Comparison of ENCODE assay signal across 9 cellular contexts in genomic region chr5:172420215-172420934, GRCh38. TPM values are rescaled to one million over a fixed set of nuclear protein-coding genes. Genes with fewer than 3 reads are reported as not detected.
DNase-seq lines count a peak whose midpoint lies in the region; ATAC-seq and TF ChIP-seq lines count a peak whose summit lies in the region.
"Had no signal": no experiment of that assay in that cellular context is flagged by ENCODE, and none has a peak within 500 bp of the region (broad histone marks: within the 10 kb centered on the region; RNA-seq: fewer than 3 reads in every experiment).

No MANE protein-coding gene starts in this region.

- no peak overlapping the region for H3K4me3 ChIP-seq in AG04450 (ENCODE audit: low read depth, low read length)

- no peaks in the 10 kb centered on the region for H3K36me3 Mint-ChIP-seq in activated CD8-positive, alpha-beta T cell treated with anti-CD3 and anti-CD28 coated beads, Interleukin-2, amount 10 ng/mL, durations not matched to agents 7 days and 5 days (ENCODE audit: low read depth)
- H3K36me3 Mint-ChIP-seq: activated naive CD4-positive, alpha-beta T cell treated with anti-CD3 and anti-CD28 coated beads, Interleukin-2, amount 50 U/mL, for 24 hours had no signal

- H3K4me1 Mint-ChIP-seq in activated CD8-positive, alpha-beta T cell treated with anti-CD3 and anti-CD28 coated beads, Interleukin-2, amount 10 ng/mL, durations not matched to agents 7 days and 5 days (ENCODE audit: low read depth): peaks cover 4% of the 10 kb centered on the region
- H3K4me1 Mint-ChIP-seq: activated naive CD4-positive, alpha-beta T cell treated with anti-CD3 and anti-CD28 coated beads, Interleukin-2, amount 50 U/mL, for 24 hours had no signal

- no peak overlapping the region for H3K27ac Mint-ChIP-seq in activated CD8-positive, alpha-beta T cell treated with anti-CD3 and anti-CD28 coated beads, Interleukin-2, amount 10 ng/mL, durations not matched to agents 7 days and 5 days
- H3K27ac Mint-ChIP-seq: activated naive CD4-positive, alpha-beta T cell treated with anti-CD3 and anti-CD28 coated beads, Interleukin-2, amount 50 U/mL, for 24 hours had no signal

- no peaks in the 10 kb centered on the region for H3K27me3 ChIP-seq in AG04450 (ENCODE audit: control insufficient read depth, insufficient read depth, low read length)

- ATAC-seq in HG03175 (IDR thresholded peaks at IDR 0.05; ENCODE audit: unreplicated experiment) (peak; percentile 42), GM19455 (IDR thresholded peaks at IDR 0.05; ENCODE audit: unreplicated experiment) (no peak)
- ATAC-seq in activated CD8-positive, alpha-beta T cell treated with anti-CD3 and anti-CD28 coated beads, Interleukin-2, amount 10 ng/mL, durations not matched to agents 7 days and 5 days: peak; percentile 47

- no peak for TF ChIP-seq CTCF in AG04450 (IDR thresholded peaks at IDR 0.05; ENCODE audit: low read depth, low read length)

- H3K9me3 Mint-ChIP-seq in activated CD8-positive, alpha-beta T cell treated with anti-CD3 and anti-CD28 coated beads, Interleukin-2, amount 10 ng/mL, durations not matched to agents 7 days and 5 days (ENCODE audit: insufficient read depth): no peaks in the 10 kb centered on the region
- H3K9me3 Mint-ChIP-seq: activated naive CD4-positive, alpha-beta T cell treated with anti-CD3 and anti-CD28 coated beads, Interleukin-2, amount 50 U/mL, for 24 hours had no signal

- H3K27me3 Mint-ChIP-seq in activated CD8-positive, alpha-beta T cell treated with anti-CD3 and anti-CD28 coated beads, Interleukin-2, amount 10 ng/mL, durations not matched to agents 7 days and 5 days (ENCODE audit: low read depth): no peaks in the 10 kb centered on the region
- H3K27me3 Mint-ChIP-seq: activated naive CD4-positive, alpha-beta T cell treated with anti-CD3 and anti-CD28 coated beads, Interleukin-2, amount 50 U/mL, for 24 hours had no signal

- intact Hi-C loops in head of caudate nucleus (cut with DNase I): no loop called here

- POLR2A ChIA-PET in AG04450 (lab: Yijun Ruan, JAX): interaction anchor here (1.1 kb wide), 1 partner anchor 14 kb away, joined by 3 read pairs; no protein-coding TSS in a partner anchor
- POLR2A ChIA-PET in activated CD8-positive, alpha-beta T cell treated with anti-CD3 and anti-CD28 coated beads, Interleukin-2, amount 10 ng/mL, durations not matched to agents 7 days and 5 days (lab: Charles Lee): no interaction called here

- H3K4me3 Mint-ChIP-seq in activated CD8-positive, alpha-beta T cell treated with anti-CD3 and anti-CD28 coated beads, Interleukin-2, amount 10 ng/mL, durations not matched to agents 7 days and 5 days: no peak overlapping the region
- H3K4me3 Mint-ChIP-seq: activated naive CD4-positive, alpha-beta T cell treated with anti-CD3 and anti-CD28 coated beads, Interleukin-2, amount 50 U/mL, for 24 hours had no signal

- H3K27ac ChIP-seq in AG04450 (ENCODE audit: low read depth, low read length): peak overlapping the region; percentile 52

- H3K9me3 ChIP-seq in AG04450 (ENCODE audit: control insufficient read depth, insufficient read depth, low read length): no peaks in the 10 kb centered on the region; the same call in 1 of the 2 replicates

- DNase-seq in AG04450 (ENCODE audit: low read depth, low spot score) (peak; percentile 61), head of caudate nucleus (peak in 41 of 42 donors; percentile 42 to 93 (median 76)), putamen (ENCODE audit: low spot score) (peak; percentile 85), NCI-H1092 (lab: John Stamatoyannopoulos, UW) (no peak), GM19240 (ENCODE audit: insufficient read length, low spot score) (no peak)
- peak; percentile 34 for DNase-seq in activated CD8-positive, alpha-beta T cell treated with anti-CD3 and anti-CD28 coated beads, Interleukin-2, amount 10 ng/mL, durations not matched to agents 7 days and 5 days

- CTCF ChIA-PET in AG04450 (lab: Charles Lee): interaction anchor here (0.7 to 1.2 kb wide), 2 partner anchors 10 to 31 kb away, joined by 3 to 4 read pairs; no protein-coding TSS in a partner anchor
- CTCF ChIA-PET in activated CD8-positive, alpha-beta T cell treated with anti-CD3 and anti-CD28 coated beads, Interleukin-2, amount 10 ng/mL, durations not matched to agents 7 days and 5 days (lab: Charles Lee): no interaction called here

RNA-seq across cellular contexts. Expression of gene SH3PXD2B, which starts 34.0 kb away (rescaled TPM):
- polyA plus RNA-seq in AG04450 (2011; rRNA removed): 39.1 and 39.8 TPM in 2 replicates
- polyA minus RNA-seq in AG04450 (2011; rRNA and poly(A)+ RNA removed): 56.8 and 58.2 TPM in 2 replicates
- total RNA-seq in activated CD8-positive, alpha-beta T cell treated with anti-CD3 and anti-CD28 coated beads, Interleukin-2, amount 10 ng/mL, durations not matched to agents 7 days and 5 days: under 1 TPM; 0.21 to 0.23 TPM

Comparison
In these comparisons a context has a peak if more than half of its experiments do, and no peak if none do; other contexts are left out.
1. DNase-seq: peak in AG04450 (single experiment), activated CD8-positive, alpha-beta T cell treated with anti-CD3 and anti-CD28 coated beads, Interleukin-2, amount 10 ng/mL, durations not matched to agents 7 days and 5 days (single experiment), head of caudate nucleus (41 of 42) and putamen (single experiment); none in NCI-H1092 (single experiment) and GM19240 (single experiment).